ENCODE assay signal across 1 cellular context in the genomic region with DNA sequence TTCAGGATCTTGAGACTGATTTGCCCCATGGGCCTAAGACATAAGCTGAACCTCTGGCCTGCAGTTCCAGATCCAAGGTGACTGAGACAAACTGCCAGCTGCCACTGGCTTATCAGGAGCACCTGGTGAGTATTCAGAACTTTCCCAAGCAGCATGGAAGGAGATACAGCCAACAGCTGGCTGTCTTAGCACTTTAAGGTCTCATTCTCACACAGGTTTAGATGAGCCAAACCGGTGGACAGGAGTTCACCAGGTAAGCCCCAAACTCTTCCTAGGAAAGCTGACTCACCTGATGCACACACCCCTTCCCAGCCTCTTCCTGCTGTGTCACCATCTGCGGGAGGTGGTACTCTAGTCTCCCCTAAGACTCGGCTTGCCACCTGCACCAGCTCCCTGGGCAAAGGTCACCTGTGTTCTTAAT.
TF ChIP-seq lines count a peak whose summit lies in the region.

Gene BANF2 (plus strand): TSS at position 36 of the 421 bp plus-strand sequence. CDS start 25,060 bp downstream, outside the sequence.

TF ChIP-seq in GM23338, 12 proteins besides CTCF, POLR2A, EP300 and RAD21 (continued from another document):
- TF ChIP-seq ZNF462 (CRISPR knock-in tag; IDR thresholded peaks at IDR 0.05) (no peak), NANOG (IDR thresholded peaks at IDR 0.05; ENCODE audit: borderline replicate concordance) (no peak), REST (IDR thresholded peaks at IDR 0.05; ENCODE audit: unreplicated experiment) (no peak), CREB1 (CRISPR knock-in tag; IDR thresholded peaks at IDR 0.05; ENCODE audit: low read depth) (no peak), ZNF331 (CRISPR knock-in tag; IDR thresholded peaks at IDR 0.05; ENCODE audit: low read depth) (no peak), POLR2AphosphoS5 (IDR thresholded peaks at IDR 0.05; ENCODE audit: low read depth) (no peak), EZH2 (IDR thresholded peaks at IDR 0.05; ENCODE audit: low read depth, unreplicated experiment) (no peak), STAT1 (IDR thresholded peaks at IDR 0.05; ENCODE audit: unreplicated experiment) (no peak), ZNF114 (CRISPR knock-in tag; IDR thresholded peaks at IDR 0.05) (no peak)
